In genomic region chr22:44278234-44279058, GRCh38 we compare ENCODE assay signal across 1 cellular context.
TF ChIP-seq lines count a peak whose summit lies in the region.

No MANE protein-coding gene starts in this region.

TF ChIP-seq in IMR-90, 13 proteins besides CTCF, POLR2A, EP300 and RAD21 (continued from another document):
- TF ChIP-seq USF2 (IDR thresholded peaks at IDR 0.05; ENCODE audit: low read depth, low read length) (no peak), FOS (IDR thresholded peaks at IDR 0.05; ENCODE audit: low read depth, low read length) (no peak)
